1 cellular context compared by ENCODE assay signal in genomic region chr4:4864940-4865704, GRCh38.
A peak's percentile ranks its signal among the peaks of the same experiment; 100 is the strongest.
TF ChIP-seq lines count a peak whose summit lies in the region.

No MANE protein-coding gene starts in this region.

TF ChIP-seq in H1, 55 proteins besides CTCF, POLR2A, EP300 and RAD21:
- TF ChIP-seq RNF2 (IDR thresholded peaks at IDR 0.05; ENCODE audit: borderline replicate concordance, low read depth, low read length, missing control alignments, poor library complexity, severe bottlenecking) (peak; percentile 71), SIRT6 (IDR thresholded peaks at IDR 0.05; ENCODE audit: low read length) (no peak), CBX5 (IDR thresholded peaks at IDR 0.05; ENCODE audit: low read depth, low read length) (no peak), E2F6 (IDR thresholded peaks at IDR 0.05) (no peak), USF2 (IDR thresholded peaks at IDR 0.05; ENCODE audit: low read length) (no peak), CBX8 (IDR thresholded peaks at IDR 0.05; ENCODE audit: borderline replicate concordance, low read depth, low read length) (peak; percentile 98; the same call in 1 of the 2 replicates), SUZ12 (IDR thresholded peaks at IDR 0.05; ENCODE audit: low read length) (peak; percentile 98), TEAD4 (IDR thresholded peaks at IDR 0.05; ENCODE audit: low read depth, low read length) (0 out of 2 replicates have a peak, but pooled peaks have one; percentile 22), SIX5 (IDR thresholded peaks at IDR 0.05; ENCODE audit: low read depth, low read length) (no peak), EZH2 (IDR thresholded peaks at IDR 0.05; ENCODE audit: low read depth, low read length, severe bottlenecking) (peak; percentile 97), CTBP2 (IDR thresholded peaks at IDR 0.05; ENCODE audit: borderline replicate concordance, insufficient read depth, insufficient read length, low read length) (no peak), SP2 (IDR thresholded peaks at IDR 0.05; ENCODE audit: low read length) (no peak), TCF12 (IDR thresholded peaks at IDR 0.05; ENCODE audit: low read depth, low read length) (no peak), POU5F1 (IDR thresholded peaks at IDR 0.05; ENCODE audit: low read depth, low read length) (no peak), ASH2L (IDR thresholded peaks at IDR 0.05; ENCODE audit: low read length) (no peak), MAFK (IDR thresholded peaks at IDR 0.05; ENCODE audit: low read depth, low read length) (no peak), MAX (IDR thresholded peaks at IDR 0.05) (no peak), JUND (IDR thresholded peaks at IDR 0.05; ENCODE audit: low read length) (no peak)
